26 cellular contexts compared by ENCODE assay signal in the genomic region with DNA sequence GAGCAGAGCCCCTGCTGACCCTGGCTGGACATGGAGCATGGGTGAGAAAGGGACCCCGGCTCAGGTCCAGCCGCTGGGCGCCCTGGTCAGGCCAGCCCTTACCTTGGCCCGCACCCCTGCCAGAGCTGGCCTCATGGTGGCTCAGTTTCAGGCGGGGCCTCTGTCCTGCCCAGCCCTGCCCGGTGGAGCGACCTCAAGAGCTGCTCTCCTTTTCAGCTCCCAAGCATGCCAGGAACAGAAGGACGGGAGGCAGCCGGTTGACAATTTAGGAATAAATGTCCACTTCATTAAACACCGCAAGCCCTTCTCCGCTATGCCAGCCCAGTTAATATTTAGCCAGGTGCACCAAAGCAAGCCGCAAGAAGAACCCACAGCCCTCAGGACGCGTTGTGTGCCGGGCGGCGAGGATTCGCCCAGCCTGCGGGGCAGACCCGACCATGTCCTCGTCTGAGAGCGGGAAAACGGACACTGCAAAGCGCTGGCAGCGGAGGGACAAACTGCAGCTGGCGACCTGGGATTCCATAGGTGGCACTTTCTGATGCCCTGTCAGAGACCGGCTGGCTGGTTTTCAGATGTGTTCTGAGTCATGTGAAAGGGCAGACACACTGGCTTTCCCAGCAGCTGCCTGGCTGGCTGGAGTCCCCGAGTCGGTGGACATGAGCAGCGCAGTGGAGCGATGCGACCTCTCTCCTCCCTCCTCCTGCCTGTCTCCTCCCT.
A peak's percentile ranks its signal among the peaks of the same experiment; 100 is the strongest.
DNase-seq lines count a peak whose midpoint lies in the region; ATAC-seq and TF ChIP-seq lines count a peak whose summit lies in the region.
"Had no signal": no experiment of that assay in that cellular context is flagged by ENCODE, and none has a peak within 500 bp of the region (broad histone marks: within the 10 kb centered on the region; RNA-seq: fewer than 3 reads in every experiment).

No MANE protein-coding gene starts in this region.

- no peak overlapping the region for H3K4me3 Mint-ChIP-seq in stimulated activated naive CD8-positive, alpha-beta T cell treated with anti-CD3 and anti-CD28 coated beads, Interleukin-15, amount 100 ng/mL, for 72 hours
- H3K4me3 Mint-ChIP-seq: activated CD4-positive, alpha-beta T cell treated with anti-CD3 and anti-CD28 coated beads for 36 hours; T-helper 1 cell treated with Interleukin-12 subunit alpha and Interleukin-12 subunit beta and Interleukin-4 antibody, amounts not matched to agents 30 μg/mL and 1 μg/mL, for 36 hours had no signal

- peaks cover 24% of the 10 kb centered on the region for H3K4me1 ChIP-seq in lower lobe of right lung
- H3K4me1 ChIP-seq: neural progenitor cell had no signal

- H3K36me3 ChIP-seq in lower lobe of right lung = no peaks in the 10 kb centered on the region
- H3K36me3 ChIP-seq: brain microvascular endothelial cell, heart right ventricle, neural progenitor cell, SJSA1, suprapubic skin, uterus had no signal

- H3K9me3 Mint-ChIP-seq in stimulated activated naive CD8-positive, alpha-beta T cell treated with anti-CD3 and anti-CD28 coated beads, Interleukin-15, amount 100 ng/mL, for 72 hours = no peaks in the 10 kb centered on the region
- H3K9me3 Mint-ChIP-seq: T-helper 1 cell treated with Interleukin-12 subunit alpha and Interleukin-12 subunit beta and Interleukin-4 antibody, amounts not matched to agents 30 μg/mL and 1 μg/mL, for 36 hours had no signal

- ATAC-seq in stimulated activated naive CD8-positive, alpha-beta T cell treated with anti-CD3 and anti-CD28 coated beads, Interleukin-15, amount 100 ng/mL, for 72 hours = peak; percentile 41
- no peak for ATAC-seq in stimulated activated naive CD8-positive, alpha-beta T cell treated with anti-CD3 and anti-CD28 coated beads, Interleukin-15, Interleukin-2, amounts not matched to agents 100 U/mL and 50 U/mL, for 24 hours
- ATAC-seq in lower lobe of right lung = peak; percentile 21 to 42
- ATAC-seq: activated CD4-positive, alpha-beta T cell treated with anti-CD3 and anti-CD28 coated beads for 36 hours; heart right ventricle; mucosa of descending colon had no signal

- H3K9me3 ChIP-seq in lower lobe of right lung = no peaks in the 10 kb centered on the region
- H3K9me3 ChIP-seq: mucosa of descending colon, SJSA1, suprapubic skin, uterus had no signal

- intact Hi-C loops in lower lobe of right lung (cut with DNase I) = no loop called here

- H3K27ac ChIP-seq in lower lobe of right lung = no peak overlapping the region
- H3K27ac ChIP-seq: brain microvascular endothelial cell, C4-2B, epithelial cell of prostate, neural progenitor cell, suprapubic skin had no signal

- no peak for TF ChIP-seq CTCF in epithelial cell of proximal tubule (conservative IDR thresholded peaks at IDR 0.05; ENCODE audit: low read depth, low read length)
- no peak for TF ChIP-seq CTCF in lower lobe of right lung (IDR thresholded peaks at IDR 0.05)

- H3K4me3 ChIP-seq in epithelial cell of proximal tubule (ENCODE audit: low read depth, low read length) (peak overlapping the region; percentile 40), lower lobe of right lung (no peak overlapping the region)
- H3K4me3 ChIP-seq: heart right ventricle, mucosa of descending colon, neural progenitor cell, SJSA1, smooth muscle cell, suprapubic skin, uterus had no signal

- H3K27me3 Mint-ChIP-seq in stimulated activated naive CD8-positive, alpha-beta T cell treated with anti-CD3 and anti-CD28 coated beads, Interleukin-15, amount 100 ng/mL, for 72 hours = no peaks in the 10 kb centered on the region
- H3K27me3 Mint-ChIP-seq: activated CD4-positive, alpha-beta T cell treated with anti-CD3 and anti-CD28 coated beads for 36 hours had no signal

- no peak for DNase-seq in stimulated activated naive CD8-positive, alpha-beta T cell treated with anti-CD3 and anti-CD28 coated beads, Interleukin-15, amount 100 ng/mL, for 72 hours
- no peak for DNase-seq in stimulated activated naive CD8-positive, alpha-beta T cell treated with anti-CD3 and anti-CD28 coated beads, Interleukin-15, Interleukin-2, amounts not matched to agents 100 U/mL and 50 U/mL, for 24 hours
- DNase-seq in epithelial cell of proximal tubule (ENCODE audit: low read depth) (peak; percentile 41), lower lobe of right lung (no peak), ureter (ENCODE audit: low spot score) (peak; percentile 44), HuH-7.5 (ENCODE audit: low spot score) (no peak), AG08396 (ENCODE audit: low spot score) (no peak), NCI-H1694 treated with DMSO at 0.1 percent for 48 hours (lab: John Stamatoyannopoulos, UW) (no peak)
- DNase-seq: activated CD4-positive, alpha-beta T cell treated with anti-CD3 and anti-CD28 coated beads for 36 hours; activated naive CD4-positive, alpha-beta T cell; activated T-cell treated with anti-CD3 and anti-CD28 coated beads, Interleukin-2, amount 50 U/mL, for 48 hours; brain microvascular endothelial cell; effector CD4-positive, alpha-beta T cell; heart right ventricle; mucosa of descending colon; MV-4-11; NCI-H2171; stimulated activated CD4-positive, alpha-beta T cell treated with anti-CD3 and anti-CD28 coated beads, Interleukin-2, amount 100 ng/mL, for 24 hours; uterus had no signal

- no peaks in the 10 kb centered on the region for H3K27me3 ChIP-seq in lower lobe of right lung (ENCODE audit: low read depth)
- H3K27me3 ChIP-seq: brain microvascular endothelial cell, heart right ventricle, neural progenitor cell, SJSA1, suprapubic skin, uterus had no signal

- no peaks in the 10 kb centered on the region for H3K4me1 Mint-ChIP-seq in stimulated activated naive CD8-positive, alpha-beta T cell treated with anti-CD3 and anti-CD28 coated beads, Interleukin-15, amount 100 ng/mL, for 72 hours
- H3K4me1 Mint-ChIP-seq: activated CD4-positive, alpha-beta T cell treated with anti-CD3 and anti-CD28 coated beads for 36 hours had no signal

- peak overlapping the region in 1 of 2 donors; percentile 42 for H3K27ac Mint-ChIP-seq in stimulated activated naive CD8-positive, alpha-beta T cell treated with anti-CD3 and anti-CD28 coated beads, Interleukin-15, amount 100 ng/mL, for 72 hours
- H3K27ac Mint-ChIP-seq: activated CD4-positive, alpha-beta T cell treated with anti-CD3 and anti-CD28 coated beads for 36 hours; neural progenitor cell; T-helper 1 cell treated with Interleukin-12 subunit alpha and Interleukin-12 subunit beta and Interleukin-4 antibody, amounts not matched to agents 30 μg/mL and 1 μg/mL, for 36 hours had no signal

Comparison
In these comparisons a context has a peak if more than half of its experiments do, and no peak if none do; other contexts are left out.
1. DNase-seq: peak in epithelial cell of proximal tubule (single experiment) and ureter (single experiment); none in stimulated activated naive CD8-positive, alpha-beta T cell treated with anti-CD3 and anti-CD28 coated beads, Interleukin-15, amount 100 ng/mL, for 72 hours (0 of 2), stimulated activated naive CD8-positive, alpha-beta T cell treated with anti-CD3 and anti-CD28 coated beads, Interleukin-15, Interleukin-2, amounts not matched to agents 100 U/mL and 50 U/mL, for 24 hours (single experiment), lower lobe of right lung (single experiment), HuH-7.5 (single experiment), AG08396 (single experiment) and NCI-H1694 treated with DMSO at 0.1 percent for 48 hours (single experiment).